9 cellular contexts compared by ENCODE assay signal in genomic region chr3:153927107-153927506, GRCh38.
DNase-seq lines count a peak whose midpoint lies in the region; ATAC-seq and TF ChIP-seq lines count a peak whose summit lies in the region.
"Had no signal": no experiment of that assay in that cellular context is flagged by ENCODE, and none has a peak within 500 bp of the region (broad histone marks: within the 10 kb centered on the region; RNA-seq: fewer than 3 reads in every experiment).

No MANE protein-coding gene starts in this region.

- no peaks in the 10 kb centered on the region for H3K4me1 Mint-ChIP-seq in activated T-cell treated with anti-CD3 and anti-CD28 coated beads, Interleukin-2, amount 50 U/mL, for 72 hours (ENCODE audit: low read depth)
- no peaks in the 10 kb centered on the region for H3K4me1 Mint-ChIP-seq in activated naive CD8-positive, alpha-beta T cell treated with anti-CD3 and anti-CD28 coated beads for 36 hours
- H3K4me1 Mint-ChIP-seq in activated naive CD4-positive, alpha-beta T cell treated with anti-CD3 and anti-CD28 coated beads, Interleukin-2, amount 10 ng/mL, durations not matched to agents 7 days and 5 days: no peaks in the 10 kb centered on the region

- no peak overlapping the region for H3K27ac Mint-ChIP-seq in activated T-cell treated with anti-CD3 and anti-CD28 coated beads, Interleukin-2, amount 50 U/mL, for 72 hours
- no peak overlapping the region for H3K27ac Mint-ChIP-seq in activated naive CD8-positive, alpha-beta T cell treated with anti-CD3 and anti-CD28 coated beads for 36 hours
- H3K27ac Mint-ChIP-seq in activated naive CD4-positive, alpha-beta T cell treated with anti-CD3 and anti-CD28 coated beads, Interleukin-2, amount 10 ng/mL, durations not matched to agents 7 days and 5 days: no peak overlapping the region

- no peak overlapping the region for H3K4me3 Mint-ChIP-seq in activated T-cell treated with anti-CD3 and anti-CD28 coated beads, Interleukin-2, amount 50 U/mL, for 72 hours
- no peak overlapping the region for H3K4me3 Mint-ChIP-seq in activated naive CD8-positive, alpha-beta T cell treated with anti-CD3 and anti-CD28 coated beads for 36 hours
- H3K4me3 Mint-ChIP-seq in activated naive CD4-positive, alpha-beta T cell treated with anti-CD3 and anti-CD28 coated beads, Interleukin-2, amount 10 ng/mL, durations not matched to agents 7 days and 5 days: no peak overlapping the region

- H3K4me3 ChIP-seq in HFF-Myc (replicated peaks; ENCODE audit: low read depth, low read length): no peak overlapping the region
- H3K4me3 ChIP-seq: upper lobe of left lung had no signal

- DNase-seq in EL: peak; percentile 47
- peak; percentile 6 for DNase-seq in HFF-Myc (ENCODE audit: extremely low read depth, low read depth)
- DNase-seq in SK-MEL-5 (ENCODE audit: low read depth, low spot score): peak; percentile 81
- peak; percentile 33 for DNase-seq in left kidney (ENCODE audit: low read depth, low spot score)
- DNase-seq in activated T-cell treated with anti-CD3 and anti-CD28 coated beads, Interleukin-2, amount 50 U/mL, for 72 hours: no peak
- DNase-seq in activated naive CD8-positive, alpha-beta T cell treated with anti-CD3 and anti-CD28 coated beads for 36 hours: no peak
- no peak for DNase-seq in activated naive CD4-positive, alpha-beta T cell treated with anti-CD3 and anti-CD28 coated beads, Interleukin-2, amount 10 ng/mL, durations not matched to agents 7 days and 5 days
- DNase-seq: upper lobe of left lung had no signal

- no peaks in the 10 kb centered on the region for H3K36me3 Mint-ChIP-seq in activated T-cell treated with anti-CD3 and anti-CD28 coated beads, Interleukin-2, amount 50 U/mL, for 72 hours (ENCODE audit: insufficient read depth in 2 of 2)
- no peaks in the 10 kb centered on the region for H3K36me3 Mint-ChIP-seq in activated naive CD8-positive, alpha-beta T cell treated with anti-CD3 and anti-CD28 coated beads for 36 hours
- H3K36me3 Mint-ChIP-seq in activated naive CD4-positive, alpha-beta T cell treated with anti-CD3 and anti-CD28 coated beads, Interleukin-2, amount 10 ng/mL, durations not matched to agents 7 days and 5 days: no peaks in the 10 kb centered on the region

- no peak for TF ChIP-seq CTCF in HFF-Myc (IDR thresholded peaks at IDR 0.05; ENCODE audit: low read depth, low read length, missing control alignments)

- ATAC-seq in GM21528 (IDR thresholded peaks at IDR 0.05; ENCODE audit: low FRiP score, unreplicated experiment): no peak
- no peak for ATAC-seq in activated T-cell treated with anti-CD3 and anti-CD28 coated beads, Interleukin-2, amount 50 U/mL, for 72 hours (replicated peaks in 1 of 2)

- H3K9me3 Mint-ChIP-seq in activated T-cell treated with anti-CD3 and anti-CD28 coated beads, Interleukin-2, amount 50 U/mL, for 72 hours: no peaks in the 10 kb centered on the region
- no peaks in the 10 kb centered on the region for H3K9me3 Mint-ChIP-seq in activated naive CD8-positive, alpha-beta T cell treated with anti-CD3 and anti-CD28 coated beads for 36 hours
- H3K9me3 Mint-ChIP-seq in activated naive CD4-positive, alpha-beta T cell treated with anti-CD3 and anti-CD28 coated beads, Interleukin-2, amount 10 ng/mL, durations not matched to agents 7 days and 5 days: no peaks in the 10 kb centered on the region

- peaks cover 7% of the 10 kb centered on the region for H3K27me3 Mint-ChIP-seq in activated T-cell treated with anti-CD3 and anti-CD28 coated beads, Interleukin-2, amount 50 U/mL, for 72 hours (ENCODE audit: low read depth)
- H3K27me3 Mint-ChIP-seq in activated naive CD8-positive, alpha-beta T cell treated with anti-CD3 and anti-CD28 coated beads for 36 hours: peaks cover 4% of the 10 kb centered on the region
- H3K27me3 Mint-ChIP-seq in activated naive CD4-positive, alpha-beta T cell treated with anti-CD3 and anti-CD28 coated beads, Interleukin-2, amount 10 ng/mL, durations not matched to agents 7 days and 5 days: peaks cover 3% of the 10 kb centered on the region

- in situ Hi-C loops in SK-MEL-5 (cut with HindIII; ENCODE audit: low pct_unique_long_range_greater_than_20kb, low sequenced_read_pairs): no loop called here

- CTCF ChIA-PET in activated naive CD4-positive, alpha-beta T cell treated with anti-CD3 and anti-CD28 coated beads, Interleukin-2, amount 10 ng/mL, durations not matched to agents 7 days and 5 days (lab: Charles Lee): no interaction called here

Comparison
In these comparisons a context has a peak if more than half of its experiments do, and no peak if none do; other contexts are left out.
1. DNase-seq: peak in EL (single experiment), HFF-Myc (single experiment), SK-MEL-5 (single experiment) and left kidney (single experiment); none in activated T-cell treated with anti-CD3 and anti-CD28 coated beads, Interleukin-2, amount 50 U/mL, for 72 hours (0 of 2), activated naive CD8-positive, alpha-beta T cell treated with anti-CD3 and anti-CD28 coated beads for 36 hours (single experiment) and activated naive CD4-positive, alpha-beta T cell treated with anti-CD3 and anti-CD28 coated beads, Interleukin-2, amount 10 ng/mL, durations not matched to agents 7 days and 5 days (single experiment).